Comparison of ENCODE assay signal across 3 cellular contexts in genomic region chr20:18080836-18081235, GRCh38. TPM values are rescaled to one million over a fixed set of nuclear protein-coding genes. Genes with fewer than 3 reads are reported as not detected.
"Had no signal": no experiment of that assay in that cellular context is flagged by ENCODE, and none has a peak within 500 bp of the region (broad histone marks: within the 10 kb centered on the region; RNA-seq: fewer than 3 reads in every experiment).

No MANE protein-coding gene starts in this region.

RNA-seq across cellular contexts. Expression of gene OVOL2, which starts 23.1 kb away (rescaled TPM):
- total RNA-seq: IMR-90, K562 had no signal
- polyA plus RNA-seq: IgD-negative memory B cell, IMR-90, K562 had no signal
